In genomic region chr2:161063946-161064306, GRCh38 we compare ENCODE assay signal across 8 cellular contexts.
DNase-seq lines count a peak whose midpoint lies in the region; ATAC-seq and TF ChIP-seq lines count a peak whose summit lies in the region.

No MANE protein-coding gene starts in this region.

- H3K9me3 Mint-ChIP-seq in activated CD4-positive, alpha-beta T cell treated with anti-CD3 and anti-CD28 coated beads for 36 hours (ENCODE audit: low read depth): no peaks in the 10 kb centered on the region

- no peak for TF ChIP-seq CTCF in parathyroid adenoma (IDR thresholded peaks at IDR 0.05)

- H3K4me1 Mint-ChIP-seq in activated CD4-positive, alpha-beta T cell treated with anti-CD3 and anti-CD28 coated beads for 36 hours: peaks cover 7% of the 10 kb centered on the region
- peaks cover 13% of the 10 kb centered on the region for H3K4me1 Mint-ChIP-seq in T-helper 17 cell

- POLR2A ChIA-PET in activated CD4-positive, alpha-beta T cell treated with anti-CD3 and anti-CD28 coated beads for 36 hours (lab: Charles Lee): no interaction called here

- H3K27ac ChIP-seq in parathyroid adenoma: no peak overlapping the region

- DNase-seq in activated CD4-positive, alpha-beta T cell treated with anti-CD3 and anti-CD28 coated beads for 36 hours: no peak
- DNase-seq in activated CD4-positive, alpha-beta T cell treated with anti-CD3 and anti-CD28 coated beads, Interleukin-2, amount 50 U/mL, for 48 hours: no peak
- DNase-seq in T-helper 17 cell (no peak), DMS114 treated with DMSO at 0.1 percent for 48 hours (lab: John Stamatoyannopoulos, UW; ENCODE audit: unreplicated experiment) (no peak), posterior vena cava (ENCODE audit: low spot score) (no peak), DMS153 (lab: John Stamatoyannopoulos, UW) (no peak)

- intact Hi-C loops in activated CD4-positive, alpha-beta T cell treated with anti-CD3 and anti-CD28 coated beads for 36 hours (cut with DNase I, micrococcal nuclease): loop anchor here (1.0 to 10.0 kb wide), 4 partner anchors 201 to 953 kb away; no protein-coding TSS in a partner anchor
- intact Hi-C loops in posterior vena cava (cut with DNase I): no loop called here

- CTCF ChIA-PET in activated CD4-positive, alpha-beta T cell treated with anti-CD3 and anti-CD28 coated beads for 36 hours (lab: Charles Lee): interaction anchor here (0.5 to 5.4 kb wide), 63 partner anchors 9 to 1047 kb away, joined by 3 to 75 read pairs (median 4); no protein-coding TSS in a partner anchor

- H3K4me1 ChIP-seq in parathyroid adenoma: no peaks in the 10 kb centered on the region

- H3K4me2 ChIP-seq in parathyroid adenoma (ENCODE audit: low read length): no peak overlapping the region

- no peak overlapping the region for H3K4me3 ChIP-seq in parathyroid adenoma (ENCODE audit: low read depth, low read length)

- no peak overlapping the region for H3K27ac Mint-ChIP-seq in activated CD4-positive, alpha-beta T cell treated with anti-CD3 and anti-CD28 coated beads for 36 hours
- no peak overlapping the region for H3K27ac Mint-ChIP-seq in T-helper 17 cell

- H2AFZ ChIP-seq in parathyroid adenoma: peak overlapping the region; percentile 51

- no peaks in the 10 kb centered on the region for H3K9me3 ChIP-seq in T-helper 17 cell (ENCODE audit: control insufficient read depth, low read length, poor library complexity, severe bottlenecking)
- H3K9me3 ChIP-seq in parathyroid adenoma (ENCODE audit: control insufficient read depth, low read length): no peaks in the 10 kb centered on the region

- H3K36me3 ChIP-seq in parathyroid adenoma (ENCODE audit: control insufficient read depth, insufficient read depth, low read length): no peaks in the 10 kb centered on the region

- H3K79me2 ChIP-seq in parathyroid adenoma: no peaks in the 10 kb centered on the region

- H3K36me3 Mint-ChIP-seq in activated CD4-positive, alpha-beta T cell treated with anti-CD3 and anti-CD28 coated beads for 36 hours (ENCODE audit: low read depth): no peaks in the 10 kb centered on the region
- no peaks in the 10 kb centered on the region for H3K36me3 Mint-ChIP-seq in T-helper 17 cell (ENCODE audit: low read depth)

- H3K4me3 Mint-ChIP-seq in activated CD4-positive, alpha-beta T cell treated with anti-CD3 and anti-CD28 coated beads for 36 hours: no peak overlapping the region
- no peak overlapping the region for H3K4me3 Mint-ChIP-seq in T-helper 17 cell

- ATAC-seq in activated CD4-positive, alpha-beta T cell treated with anti-CD3 and anti-CD28 coated beads for 36 hours: peak; percentile 29
- peak; percentile 48 for ATAC-seq in HG02885 (IDR thresholded peaks at IDR 0.05; ENCODE audit: poor library complexity, unreplicated experiment)
- peak; percentile 45 for ATAC-seq in T-helper 17 cell

- H3K27me3 Mint-ChIP-seq in activated CD4-positive, alpha-beta T cell treated with anti-CD3 and anti-CD28 coated beads for 36 hours: no peaks in the 10 kb centered on the region
- H3K27me3 Mint-ChIP-seq in T-helper 17 cell: peaks cover 6% of the 10 kb centered on the region

- H3K27me3 ChIP-seq in parathyroid adenoma (ENCODE audit: control insufficient read depth, insufficient read depth, low read length): no peaks in the 10 kb centered on the region

- no peak overlapping the region for H3K9ac ChIP-seq in parathyroid adenoma

Comparison
In these comparisons a context has a peak if more than half of its experiments do, and no peak if none do; other contexts are left out.
1. intact Hi-C loops: an anchor here in activated CD4-positive, alpha-beta T cell treated with anti-CD3 and anti-CD28 coated beads for 36 hours (1.0 to 10.0 kb wide); none called in posterior vena cava.